Comparison of ENCODE assay signal across 9 cellular contexts in genomic region chr19:35744335-35744687, GRCh38. TPM values are rescaled to one million over a fixed set of nuclear protein-coding genes. Genes with fewer than 3 reads are reported as not detected.
DNase-seq lines count a peak whose midpoint lies in the region; ATAC-seq and TF ChIP-seq lines count a peak whose summit lies in the region.
"Had no signal": no experiment of that assay in that cellular context is flagged by ENCODE, and none has a peak within 500 bp of the region (broad histone marks: within the 10 kb centered on the region; RNA-seq: fewer than 3 reads in every experiment).

No MANE protein-coding gene starts in this region.

- H4K20me1 ChIP-seq in SU-DHL-6 (ENCODE audit: low read depth, low read length): no peaks in the 10 kb centered on the region
- H4K20me1 ChIP-seq in fibroblast of lung (ENCODE audit: control insufficient read depth, extremely low read depth, insufficient read depth, low read length): no peaks in the 10 kb centered on the region

- DNase-seq in GM06990 (ENCODE audit: extremely low read depth, insufficient read length): no peak
- DNase-seq in fibroblast of lung (ENCODE audit: low read depth in 2 of 2): no peak
- DNase-seq in psoas muscle: no peak
- DNase-seq in iPS-NIHi7 (ENCODE audit: extremely low spot score): no peak
- no peak for DNase-seq in OCI-M1 (lab: John Stamatoyannopoulos, UW)
- DNase-seq in SKM-1 (lab: John Stamatoyannopoulos, UW; ENCODE audit: unreplicated experiment): no peak

- H3K27me3 ChIP-seq in GM06990 (replicated peaks; ENCODE audit: control insufficient read depth, insufficient read depth, low read length): no peaks in the 10 kb centered on the region
- no peaks in the 10 kb centered on the region for H3K27me3 ChIP-seq in SU-DHL-6 (ENCODE audit: low read length)
- H3K27me3 ChIP-seq in fibroblast of lung (ENCODE audit: control insufficient read depth, insufficient read depth, low read length): no peaks in the 10 kb centered on the region
- H3K27me3 ChIP-seq in psoas muscle (ENCODE audit: insufficient read depth in 3 of 3, low read length in 2 of 3): no peaks in the 10 kb centered on the region

- peak overlapping the region; percentile 86 for H3K27ac ChIP-seq in SU-DHL-6 (ENCODE audit: low read depth, low read length)
- peak overlapping the region; percentile 95 for H3K27ac ChIP-seq in fibroblast of lung (ENCODE audit: insufficient read depth, low read length)
- peak overlapping the region; percentile 100 for H3K27ac ChIP-seq in psoas muscle

- ATAC-seq in psoas muscle: no peak
- ATAC-seq in HG02970 (IDR thresholded peaks at IDR 0.05; ENCODE audit: low FRiP score, unreplicated experiment): no peak

- H3K79me2 ChIP-seq in SU-DHL-6 (ENCODE audit: insufficient read depth, low read length) (peaks cover 11% of the 10 kb centered on the region), fibroblast of lung (ENCODE audit: control insufficient read depth, insufficient read depth, low read length) (peaks cover 16% of the 10 kb centered on the region)

- intact Hi-C loops in psoas muscle (cut with DNase I): no loop called here

- H3K4me2 ChIP-seq in SU-DHL-6 (ENCODE audit: low read depth, low read length, poor library complexity, severe bottlenecking) (peak overlapping the region; percentile 75), fibroblast of lung (ENCODE audit: extremely low read depth, insufficient read depth, low read length) (peak overlapping the region; percentile 89)

- 53 to 58% (median 54%) methylated on average over 8 of the region's 8 CpGs for WGBS in psoas muscle, 3 donors

- peak overlapping the region; percentile 83 for H3K4me3 ChIP-seq in GM06990 (replicated peaks; ENCODE audit: low read depth, low read length)
- peak overlapping the region; percentile 76 for H3K4me3 ChIP-seq in SU-DHL-6 (ENCODE audit: insufficient read depth, low read length, poor library complexity, severe bottlenecking)
- H3K4me3 ChIP-seq in fibroblast of lung (replicated peaks in 1 of 4; ENCODE audit: control extremely low read depth in 1 of 4, insufficient read depth in 1 of 4, low read depth in 3 of 4, low read length in 4 of 4): peak overlapping the region; percentile 51 to 91 (median 78)
- peak overlapping the region; percentile 89 for H3K4me3 ChIP-seq in psoas muscle

- H3K4me1 ChIP-seq in fibroblast of lung (ENCODE audit: control insufficient read depth, extremely low read depth, insufficient read depth, low read length) (peaks cover 12% of the 10 kb centered on the region), psoas muscle (peaks cover 46% of the 10 kb centered on the region)

- H3K9me3 ChIP-seq in SU-DHL-6 (ENCODE audit: insufficient read depth, low read length) (no peaks in the 10 kb centered on the region), fibroblast of lung (ENCODE audit: control insufficient read depth, insufficient read depth, low read depth, low read length) (no peaks in the 10 kb centered on the region), psoas muscle (no peaks in the 10 kb centered on the region)

- peak overlapping the region; percentile 49 for H2AFZ ChIP-seq in SU-DHL-6 (ENCODE audit: low read depth, low read length, severe bottlenecking)
- H2AFZ ChIP-seq in fibroblast of lung (ENCODE audit: low read length): no peak overlapping the region

- H3F3A ChIP-seq in SU-DHL-6 (ENCODE audit: insufficient read depth): peaks cover 14% of the 10 kb centered on the region

- H3K9me2 ChIP-seq in SU-DHL-6 (replicated peaks; ENCODE audit: insufficient read depth, low read length): no peaks in the 10 kb centered on the region

- no peak for TF ChIP-seq CTCF in GM06990 (IDR thresholded peaks at IDR 0.05; ENCODE audit: insufficient read depth, low read length, poor library complexity, severe bottlenecking)
- no peak for TF ChIP-seq CTCF in SU-DHL-6 (IDR thresholded peaks at IDR 0.05; ENCODE audit: insufficient read depth, low read length, poor library complexity, severe bottlenecking)
- no peak for TF ChIP-seq CTCF in fibroblast of lung (conservative IDR thresholded peaks at IDR 0.05 in 1 of 2, IDR thresholded peaks at IDR 0.05 in 1 of 2; ENCODE audit: low read depth in 1 of 2, low read length in 2 of 2)
- TF ChIP-seq CTCF in psoas muscle (IDR thresholded peaks at IDR 0.05): no peak

- H3K9ac ChIP-seq in SU-DHL-6 (ENCODE audit: low read length) (peak overlapping the region; percentile 75), fibroblast of lung (ENCODE audit: insufficient read depth, low read length) (no peak overlapping the region)

- H3K36me3 ChIP-seq in GM06990 (ENCODE audit: control insufficient read depth, insufficient read depth, low read length) (peaks cover 3% of the 10 kb centered on the region; the same call in 1 of the 2 replicates), SU-DHL-6 (ENCODE audit: low read length) (no peaks in the 10 kb centered on the region), fibroblast of lung (ENCODE audit: control insufficient read depth, insufficient read depth, low read length) (no peaks in the 10 kb centered on the region), psoas muscle (ENCODE audit: insufficient read depth in 1 of 2, low read depth in 1 of 2) (peaks cover 0 to 30% of the 10 kb centered on the region in 2 donors)

RNA-seq across cellular contexts. Expression of gene U2AF1L4, which starts 0.9 kb away (rescaled TPM):
- total RNA-seq in fibroblast of lung: 5.9 and 9.1 TPM in 2 replicates
- 11.9 and 13.8 TPM in 2 replicates for polyA plus RNA-seq in fibroblast of lung
- 11.6 and 13.2 TPM in 2 replicates for polyA plus RNA-seq in fibroblast of lung (2012)
- 6.2 and 9.7 TPM in 2 replicates for polyA minus RNA-seq in fibroblast of lung (ENCODE audit: low replicate concordance)
- 10 to 100 TPM; 13.3 to 28.7 (median 19.6) TPM for total RNA-seq in psoas muscle
- 10 to 100 TPM; 12.3 to 26.6 (median 13.6) TPM for polyA plus RNA-seq in psoas muscle

RNA-seq across cellular contexts. Expression of gene PSENEN, which starts 1.1 kb away (rescaled TPM):
- total RNA-seq in fibroblast of lung (15.7 and 16.0 TPM in 2 replicates), psoas muscle (10 to 100 TPM; 34.7 to 41.0 (median 36.7) TPM)
- polyA plus RNA-seq in fibroblast of lung (31.4 and 35.5 TPM in 2 replicates), psoas muscle (100 to 1,000 TPM in 1 of 3 donors, 10 to 100 TPM in 2; 61.6 to 116 (median 67.7) TPM)
- polyA plus RNA-seq in fibroblast of lung (2012): 51.7 and 65.5 TPM in 2 replicates
- 49.0 and 51.5 TPM in 2 replicates for polyA minus RNA-seq in fibroblast of lung (ENCODE audit: low replicate concordance)

RNA-seq across cellular contexts. Expression of gene IGFLR1, which starts 2.1 kb away (rescaled TPM):
- total RNA-seq in fibroblast of lung (0.17 and 0.51 TPM in 2 replicates), psoas muscle (10 to 100 TPM in 1 of 4 donors, 1 to 10 TPM in 3; 2.0 to 12.4 (median 2.4) TPM)
- polyA plus RNA-seq in fibroblast of lung (0.75 and 2.1 TPM in 2 replicates), psoas muscle (10 to 100 TPM in 1 of 3 donors, 1 to 10 TPM in 2; 5.8 to 11.9 (median 9.9) TPM)
- 2.0 and 6.1 TPM in 2 replicates for polyA plus RNA-seq in fibroblast of lung (2012)
- 0.98 and 22.0 TPM in 2 replicates for polyA minus RNA-seq in fibroblast of lung (ENCODE audit: low replicate concordance)

RNA-seq across cellular contexts. Expression of gene LIN37, which starts 4.1 kb away (rescaled TPM):
- total RNA-seq in fibroblast of lung (6.4 and 10.0 TPM in 2 replicates), psoas muscle (10 to 100 TPM in 1 of 4 donors, 1 to 10 TPM in 3; 3.1 to 14.5 (median 7.9) TPM)
- polyA plus RNA-seq in fibroblast of lung (8.5 and 10.3 TPM in 2 replicates), psoas muscle (10 to 100 TPM; 17.8 to 26.8 (median 23.1) TPM)
- 13.8 and 14.6 TPM in 2 replicates for polyA plus RNA-seq in fibroblast of lung (2012)
- polyA minus RNA-seq in fibroblast of lung (ENCODE audit: low replicate concordance): 6.5 and 22.3 TPM in 2 replicates

RNA-seq across cellular contexts. Expression of gene HSPB6, which starts 12.5 kb away (rescaled TPM):
- total RNA-seq in fibroblast of lung (47.8 and 54.3 TPM in 2 replicates), psoas muscle (1,000 to 10,000 TPM in 1 of 4 donors, 100 to 1,000 TPM in 3; 656 to 1,308 (median 674) TPM)
- polyA plus RNA-seq in fibroblast of lung (53.1 and 71.0 TPM in 2 replicates), psoas muscle (100 to 1,000 TPM; 303 to 719 (median 476) TPM)
- 463 and 468 TPM in 2 replicates for polyA plus RNA-seq in fibroblast of lung (2012)
- polyA minus RNA-seq in fibroblast of lung (ENCODE audit: low replicate concordance): 247 and 355 TPM in 2 replicates
- total RNA-seq: SK-MEL-5 had no signal
